In the genomic region with DNA sequence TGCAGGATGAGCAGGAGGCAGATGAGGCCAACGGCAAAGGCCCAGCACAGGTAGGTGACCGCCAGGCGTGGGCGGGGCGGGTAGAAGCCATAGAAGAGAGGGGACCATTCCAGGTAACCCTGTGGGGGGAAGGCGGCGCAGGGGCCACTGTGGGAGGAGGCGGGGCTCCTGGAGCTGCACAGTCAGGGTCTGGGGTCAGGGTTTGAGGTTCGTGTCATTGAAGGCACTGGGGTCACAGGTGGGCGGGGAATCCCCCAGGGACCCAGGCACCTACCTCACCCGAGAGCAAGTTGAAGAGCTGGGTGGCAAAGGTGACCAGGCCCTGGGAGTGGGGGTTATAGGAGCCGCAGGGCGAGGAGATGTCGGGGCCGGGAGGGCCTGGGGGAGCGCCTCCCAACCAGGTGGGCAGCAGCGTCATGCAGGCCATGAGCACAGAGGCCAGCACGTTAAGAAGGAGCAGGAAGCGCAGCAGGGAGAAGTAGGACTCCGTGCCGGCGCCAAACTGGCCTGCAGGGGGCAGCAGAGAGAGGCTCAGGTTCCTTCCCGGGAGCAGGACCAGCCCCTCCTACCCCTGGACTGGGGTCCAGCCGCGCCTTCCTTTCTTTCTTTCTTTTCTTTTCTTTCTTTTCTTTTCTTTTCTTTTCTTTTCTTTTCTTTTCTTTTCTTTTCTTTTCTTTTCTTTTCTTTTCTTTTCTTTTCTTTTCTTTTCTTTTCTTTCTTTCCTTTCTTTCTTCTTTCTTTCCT, we compare ENCODE assay signal across 8 cellular contexts. TPM values are rescaled to one million over a fixed set of nuclear protein-coding genes. Genes with fewer than 3 reads are reported as not detected.
DNase-seq lines count a peak whose midpoint lies in the region; ATAC-seq and TF ChIP-seq lines count a peak whose summit lies in the region.

No MANE protein-coding gene starts in this region.

- no peaks in the 10 kb centered on the region for H3K36me3 ChIP-seq in left lung

- no peak overlapping the region for H3K27ac ChIP-seq in left lung

- CTCF ChIA-PET in activated CD4-positive, alpha-beta T cell treated with anti-CD3 and anti-CD28 coated beads for 36 hours (lab: Charles Lee), result interaction anchor here (0.6 to 2.6 kb wide), 12 partner anchors 8 to 233 kb away, joined by 3 to 15 read pairs (median 4); a partner anchor contains a TSS

- no peaks in the 10 kb centered on the region for H3K9me3 Mint-ChIP-seq in activated CD4-positive, alpha-beta T cell treated with anti-CD3 and anti-CD28 coated beads for 36 hours (ENCODE audit: low read depth)
- H3K9me3 Mint-ChIP-seq in central memory CD8-positive, alpha-beta T cell, result no peaks in the 10 kb centered on the region

- no peak overlapping the region for H3K27ac Mint-ChIP-seq in activated CD4-positive, alpha-beta T cell treated with anti-CD3 and anti-CD28 coated beads for 36 hours
- no peak overlapping the region for H3K27ac Mint-ChIP-seq in central memory CD8-positive, alpha-beta T cell (ENCODE audit: low read depth)

- TF ChIP-seq CTCF in left lung (IDR thresholded peaks at IDR 0.05), result peak; percentile 90 to 98

- ATAC-seq in HG02981 (IDR thresholded peaks at IDR 0.05; ENCODE audit: unreplicated experiment) (peak; percentile 59), left lung (peak; percentile 79), GM19455 (IDR thresholded peaks at IDR 0.05; ENCODE audit: unreplicated experiment) (no peak)
- peak; percentile 93 for ATAC-seq in activated CD4-positive, alpha-beta T cell treated with anti-CD3 and anti-CD28 coated beads for 36 hours
- peak; percentile 81 for ATAC-seq in central memory CD8-positive, alpha-beta T cell (replicated peaks; ENCODE audit: extremely low read depth, poor library complexity, severe bottlenecking)

- no peak overlapping the region for H3K4me3 ChIP-seq in left lung

- in situ Hi-C loops in Caki2 (cut with HindIII; ENCODE audit: low pct_unique_long_range_greater_than_20kb, low sequenced_read_pairs), result no loop called here

- DNase-seq in Caki2 (ENCODE audit: low read depth) (peak; percentile 82), NCI-H526 treated with DMSO at 0.1 percent for 48 hours (lab: John Stamatoyannopoulos, UW) (peak; percentile 82), left lung (peak; percentile 92 to 99)
- peak; percentile 96 for DNase-seq in activated CD4-positive, alpha-beta T cell treated with anti-CD3 and anti-CD28 coated beads for 36 hours
- peak; percentile 76 to 93 for DNase-seq in central memory CD8-positive, alpha-beta T cell (ENCODE audit: low spot score in 2 of 2)
- peak; percentile 91 to 97 for DNase-seq in stimulated activated CD4-positive, alpha-beta T cell treated with anti-CD3 and anti-CD28 coated beads, Interleukin-4, amount 100 ng/mL, for 48 hours (ENCODE audit: low read depth in 2 of 2)

- no peak overlapping the region for H3K4me3 Mint-ChIP-seq in activated CD4-positive, alpha-beta T cell treated with anti-CD3 and anti-CD28 coated beads for 36 hours
- peak overlapping the region; percentile 34 for H3K4me3 Mint-ChIP-seq in central memory CD8-positive, alpha-beta T cell

- intact Hi-C loops in activated CD4-positive, alpha-beta T cell treated with anti-CD3 and anti-CD28 coated beads for 36 hours (cut with DNase I, micrococcal nuclease), result loop anchor here (1.0 to 2.0 kb wide), 3 partner anchors 63 to 152 kb away; no protein-coding TSS in a partner anchor
- intact Hi-C loops in left lung (cut with DNase I), result no loop called here

- H3K4me1 Mint-ChIP-seq in activated CD4-positive, alpha-beta T cell treated with anti-CD3 and anti-CD28 coated beads for 36 hours, result peaks cover 19% of the 10 kb centered on the region
- peaks cover 14% of the 10 kb centered on the region for H3K4me1 Mint-ChIP-seq in central memory CD8-positive, alpha-beta T cell

- H3K9me3 ChIP-seq in left lung, result no peaks in the 10 kb centered on the region

- H3K36me3 Mint-ChIP-seq in activated CD4-positive, alpha-beta T cell treated with anti-CD3 and anti-CD28 coated beads for 36 hours (ENCODE audit: low read depth), result no peaks in the 10 kb centered on the region
- peaks cover 4% of the 10 kb centered on the region for H3K36me3 Mint-ChIP-seq in central memory CD8-positive, alpha-beta T cell (ENCODE audit: insufficient read depth)

- POLR2A ChIA-PET in activated CD4-positive, alpha-beta T cell treated with anti-CD3 and anti-CD28 coated beads for 36 hours (lab: Charles Lee), result interaction anchor here (0.6 to 1.9 kb wide), 2 partner anchors 12 to 20 kb away, joined by 3 to 12 read pairs; a partner anchor contains a TSS

- peaks cover 9 to 32% of the 10 kb centered on the region in 2 donors for H3K4me1 ChIP-seq in left lung

- peaks cover 5% of the 10 kb centered on the region for H3K27me3 Mint-ChIP-seq in activated CD4-positive, alpha-beta T cell treated with anti-CD3 and anti-CD28 coated beads for 36 hours
- no peaks in the 10 kb centered on the region for H3K27me3 Mint-ChIP-seq in central memory CD8-positive, alpha-beta T cell

- peaks cover 0 to 9% of the 10 kb centered on the region in 2 donors for H3K27me3 ChIP-seq in left lung

RNA-seq across cellular contexts. Expression of a gene that starts 4.6 kb away (rescaled TPM):
- not detected in 2 replicates for total RNA-seq in Caki2 (2014; rRNA removed; shearing (Covaris generic); ENCODE audit: low replicate concordance)
- total RNA-seq in activated CD4-positive, alpha-beta T cell treated with anti-CD3 and anti-CD28 coated beads for 36 hours, result under 1 TPM; 0.39 to 0.55 TPM
- total RNA-seq in left lung, result 10 to 100 TPM; 45.3 to 74.0 TPM

RNA-seq across cellular contexts. Expression of a gene that starts 8.8 kb away (rescaled TPM):
- total RNA-seq in Caki2 (2014; rRNA removed; shearing (Covaris generic); ENCODE audit: low replicate concordance), result 9.3 and 16.9 TPM in 2 replicates
- total RNA-seq in activated CD4-positive, alpha-beta T cell treated with anti-CD3 and anti-CD28 coated beads for 36 hours, result 1 to 10 TPM; 3.5 to 3.6 TPM
- 1 to 10 TPM; 5.4 to 6.5 TPM for total RNA-seq in left lung

RNA-seq across cellular contexts. Expression of a gene that starts 21.0 kb away (rescaled TPM):
- total RNA-seq in Caki2 (2014; rRNA removed; shearing (Covaris generic); ENCODE audit: low replicate concordance), result 40.1 and 108 TPM in 2 replicates
- 10 to 100 TPM; 74.9 to 96.1 TPM for total RNA-seq in activated CD4-positive, alpha-beta T cell treated with anti-CD3 and anti-CD28 coated beads for 36 hours
- 100 to 1,000 TPM in 1 of 2 donors, 10 to 100 TPM in 1; 98.5 to 102 TPM for total RNA-seq in left lung

RNA-seq across cellular contexts. Expression of a gene that starts 22.8 kb away (rescaled TPM):
- total RNA-seq in Caki2 (2014; rRNA removed; shearing (Covaris generic); ENCODE audit: low replicate concordance), result 214 and 219 TPM in 2 replicates
- 10 to 100 TPM in 1 of 2 experiments, 1 to 10 TPM in 1; 8.3 to 12.1 TPM for total RNA-seq in activated CD4-positive, alpha-beta T cell treated with anti-CD3 and anti-CD28 coated beads for 36 hours
- 10 to 100 TPM; 32.2 to 34.4 TPM for total RNA-seq in left lung

RNA-seq across cellular contexts. Expression of a gene that starts 30.8 kb away (rescaled TPM):
- 3.3 and 18.4 TPM in 2 replicates for total RNA-seq in Caki2 (2014; rRNA removed; shearing (Covaris generic); ENCODE audit: low replicate concordance)
- 10 to 100 TPM; 61.0 to 93.8 TPM for total RNA-seq in activated CD4-positive, alpha-beta T cell treated with anti-CD3 and anti-CD28 coated beads for 36 hours
- 10 to 100 TPM; 35.2 to 46.0 TPM for total RNA-seq in left lung

Comparison
In these comparisons a context has a peak if more than half of its experiments do, and no peak if none do; other contexts are left out.
1. RNA of a gene that starts 4.6 kb away (total RNA-seq): 45.3 to 74.0 TPM in left lung; 0.39 to 0.55 TPM in activated CD4-positive, alpha-beta T cell treated with anti-CD3 and anti-CD28 coated beads for 36 hours and not detected in Caki2; every median in the first group is over 10 times any median in the second.
2. intact Hi-C loops: an anchor here in activated CD4-positive, alpha-beta T cell treated with anti-CD3 and anti-CD28 coated beads for 36 hours (1.0 to 2.0 kb wide); none called in left lung.
3. Peak in every context shown above with its lines, with median percentiles within 50 percentile points of each other: DNase-seq.